In genomic region chr12:8953773-8954402, GRCh38 we compare ENCODE assay signal across 13 cellular contexts. TPM values are rescaled to one million over a fixed set of nuclear protein-coding genes. Genes with fewer than 3 reads are reported as not detected.
DNase-seq lines count a peak whose midpoint lies in the region; ATAC-seq and TF ChIP-seq lines count a peak whose summit lies in the region.
"Had no signal": no experiment of that assay in that cellular context is flagged by ENCODE, and none has a peak within 500 bp of the region (broad histone marks: within the 10 kb centered on the region; RNA-seq: fewer than 3 reads in every experiment).

No MANE protein-coding gene starts in this region.

- H3K4me3 Mint-ChIP-seq in activated CD4-positive, alpha-beta T cell treated with anti-CD3 and anti-CD28 coated beads for 36 hours: peak overlapping the region; percentile 31
- peak overlapping the region; percentile 53 for H3K4me3 Mint-ChIP-seq in central memory CD8-positive, alpha-beta T cell
- H3K4me3 Mint-ChIP-seq: nephron had no signal

- no peaks in the 10 kb centered on the region for H3K27me3 Mint-ChIP-seq in activated CD4-positive, alpha-beta T cell treated with anti-CD3 and anti-CD28 coated beads for 36 hours
- H3K27me3 Mint-ChIP-seq in central memory CD8-positive, alpha-beta T cell: no peaks in the 10 kb centered on the region

- no peak for TF ChIP-seq CTCF in GM20000 (IDR thresholded peaks at IDR 0.05; ENCODE audit: extremely low read depth, missing control alignments)

- peaks cover 13% of the 10 kb centered on the region for H3K9me3 Mint-ChIP-seq in activated CD4-positive, alpha-beta T cell treated with anti-CD3 and anti-CD28 coated beads for 36 hours (ENCODE audit: low read depth)
- H3K9me3 Mint-ChIP-seq in central memory CD8-positive, alpha-beta T cell: peaks cover 5% of the 10 kb centered on the region

- H3K27ac Mint-ChIP-seq in activated CD4-positive, alpha-beta T cell treated with anti-CD3 and anti-CD28 coated beads for 36 hours: peak overlapping the region; percentile 74
- H3K27ac Mint-ChIP-seq in central memory CD8-positive, alpha-beta T cell (ENCODE audit: low read depth): peak overlapping the region; percentile 91
- H3K27ac Mint-ChIP-seq: nephron had no signal

- POLR2A ChIA-PET in activated CD4-positive, alpha-beta T cell treated with anti-CD3 and anti-CD28 coated beads for 36 hours (lab: Charles Lee): interaction anchor here (0.6 kb wide), 1 partner anchor 7 kb away, joined by 6 read pairs; no protein-coding TSS in a partner anchor

- peaks cover 63% of the 10 kb centered on the region for H3K4me1 Mint-ChIP-seq in activated CD4-positive, alpha-beta T cell treated with anti-CD3 and anti-CD28 coated beads for 36 hours
- peaks cover 60% of the 10 kb centered on the region for H3K4me1 Mint-ChIP-seq in central memory CD8-positive, alpha-beta T cell

- peak; percentile 41 for DNase-seq in activated CD4-positive, alpha-beta T cell treated with anti-CD3 and anti-CD28 coated beads for 36 hours
- DNase-seq in activated CD4-positive, alpha-beta T cell treated with anti-CD3 and anti-CD28 coated beads for 1 hour: no peak
- DNase-seq in activated T-cell treated with anti-CD3 and anti-CD28 coated beads for 4 hours: peak; percentile 41
- DNase-seq in central memory CD8-positive, alpha-beta T cell (ENCODE audit: low spot score in 2 of 2): peak in 1 of 2 donors; percentile 42
- DNase-seq in stimulated activated naive CD4-positive, alpha-beta T cell (lab: John Stamatoyannopoulos, UW): peak; percentile 17 to 77 (median 58)
- DNase-seq in GM20000 (ENCODE audit: low spot score): no peak
- DNase-seq: Kasumi-1, NCI-H526, thyroid gland had no signal

- CTCF ChIA-PET in activated CD4-positive, alpha-beta T cell treated with anti-CD3 and anti-CD28 coated beads for 36 hours (lab: Charles Lee): interaction anchor here (1.0 to 1.7 kb wide), 2 partner anchors 85 kb away, joined by 4 to 5 read pairs; no protein-coding TSS in a partner anchor

- peaks cover 28% of the 10 kb centered on the region for H3K36me3 Mint-ChIP-seq in activated CD4-positive, alpha-beta T cell treated with anti-CD3 and anti-CD28 coated beads for 36 hours (ENCODE audit: low read depth)
- H3K36me3 Mint-ChIP-seq in central memory CD8-positive, alpha-beta T cell (ENCODE audit: insufficient read depth): peaks cover 16% of the 10 kb centered on the region

- intact Hi-C loops in activated CD4-positive, alpha-beta T cell treated with anti-CD3 and anti-CD28 coated beads for 36 hours (cut with DNase I, micrococcal nuclease): loop anchor here in 1 of 2 experiments (5.0 kb wide), 2 partner anchors 713 to 872 kb away; partner anchors contain the start of genes CLEC2D and NECAP1

- ATAC-seq in activated CD4-positive, alpha-beta T cell treated with anti-CD3 and anti-CD28 coated beads for 36 hours: no peak
- peak; percentile 33 for ATAC-seq in central memory CD8-positive, alpha-beta T cell (replicated peaks; ENCODE audit: extremely low read depth, poor library complexity, severe bottlenecking)
- no peak for ATAC-seq in HG02970 (IDR thresholded peaks at IDR 0.05; ENCODE audit: low FRiP score, unreplicated experiment)
- no peak for ATAC-seq in HG03354 (IDR thresholded peaks at IDR 0.05; ENCODE audit: poor library complexity, severe bottlenecking, unreplicated experiment)
- ATAC-seq: right cardiac atrium had no signal

RNA-seq across cellular contexts. Expression of gene M6PR, which starts 4.4 kb away (rescaled TPM):
- total RNA-seq in activated CD4-positive, alpha-beta T cell treated with anti-CD3 and anti-CD28 coated beads for 36 hours: 100 to 1,000 TPM; 146 to 179 TPM

RNA-seq across cellular contexts. Expression of gene KLRG1, which starts 35.5 kb away (rescaled TPM):
- total RNA-seq in activated CD4-positive, alpha-beta T cell treated with anti-CD3 and anti-CD28 coated beads for 36 hours: 1 to 10 TPM; 2.3 to 2.7 TPM

RNA-seq across cellular contexts. Expression of gene PHC1, which starts 39.6 kb away (rescaled TPM):
- 10 to 100 TPM; 17.1 to 21.9 TPM for total RNA-seq in activated CD4-positive, alpha-beta T cell treated with anti-CD3 and anti-CD28 coated beads for 36 hours

Comparison
In these comparisons a context has a peak if more than half of its experiments do, and no peak if none do; other contexts are left out.
1. DNase-seq: peak in activated CD4-positive, alpha-beta T cell treated with anti-CD3 and anti-CD28 coated beads for 36 hours (single experiment), activated T-cell treated with anti-CD3 and anti-CD28 coated beads for 4 hours (single experiment) and stimulated activated naive CD4-positive, alpha-beta T cell (6 of 6); none in activated CD4-positive, alpha-beta T cell treated with anti-CD3 and anti-CD28 coated beads for 1 hour (single experiment) and GM20000 (single experiment).